ENCODE assay signal across 15 cellular contexts in the genomic region with DNA sequence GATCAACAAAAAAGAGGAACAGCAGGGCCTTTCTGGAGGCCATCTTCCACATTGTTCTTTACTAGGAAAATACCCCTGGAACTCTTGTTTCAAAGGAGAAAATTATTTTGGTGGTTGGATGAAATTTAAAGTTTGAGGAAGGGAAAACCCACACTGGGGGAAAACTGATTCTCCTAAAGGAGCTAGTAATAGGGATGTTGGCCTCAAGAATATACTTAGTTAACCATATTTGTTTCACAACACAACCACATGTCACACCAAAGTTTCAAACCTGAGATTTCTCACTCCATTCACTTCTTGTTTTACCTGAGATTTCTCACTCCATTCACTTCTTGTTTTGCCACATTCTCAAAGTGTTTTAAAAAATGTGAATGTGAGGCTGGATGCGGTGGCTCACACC.
"Had no signal": no experiment of that assay in that cellular context is flagged by ENCODE, and none has a peak within 500 bp of the region (broad histone marks: within the 10 kb centered on the region; RNA-seq: fewer than 3 reads in every experiment).

No MANE protein-coding gene starts in this region.

- H3K4me3 Mint-ChIP-seq: immature natural killer cell; nephron; stimulated activated naive CD8-positive, alpha-beta T cell treated with anti-CD3 and anti-CD28 coated beads, Interleukin-15, Interleukin-2, amounts not matched to agents 100 ng/mL and 50 ng/mL, for 24 hours had no signal

- H3K27ac ChIP-seq: esophagus muscularis mucosa, lower lobe of right lung, sigmoid colon, testis, VCaP had no signal

- H3K9me3 ChIP-seq: esophagus muscularis mucosa, lower lobe of right lung, mucosa of descending colon, sigmoid colon, testis had no signal

- H3K27me3 ChIP-seq: esophagus muscularis mucosa, sigmoid colon, testis had no signal

- DNase-seq: activated CD4-positive, alpha-beta T cell treated with anti-CD3 and anti-CD28 coated beads for 4 hours; activated effector memory CD4-positive, alpha-beta T cell treated with anti-CD3 and anti-CD28 coated beads, Interleukin-2, amount 50 U/mL, for 16 hours; aorta; glutamatergic neuron; immature natural killer cell; lower lobe of right lung; mucosa of descending colon; sigmoid colon; stimulated activated CD4-positive, alpha-beta T cell treated with anti-CD3 and anti-CD28 coated beads, Interleukin-2, amount 100 ng/mL, for 24 hours; T-helper 1 cell; testis had no signal

- H3K4me3 ChIP-seq: esophagus muscularis mucosa, lower lobe of right lung, mucosa of descending colon, sigmoid colon, testis had no signal

- H3K27me3 Mint-ChIP-seq: stimulated activated naive CD8-positive, alpha-beta T cell treated with anti-CD3 and anti-CD28 coated beads, Interleukin-15, Interleukin-2, amounts not matched to agents 100 ng/mL and 50 ng/mL, for 24 hours had no signal

- H3K36me3 ChIP-seq: esophagus muscularis mucosa, lower lobe of right lung, sigmoid colon had no signal

- H3K9me3 Mint-ChIP-seq: immature natural killer cell; nephron; stimulated activated naive CD8-positive, alpha-beta T cell treated with anti-CD3 and anti-CD28 coated beads, Interleukin-15, Interleukin-2, amounts not matched to agents 100 ng/mL and 50 ng/mL, for 24 hours had no signal

- ATAC-seq: lower lobe of right lung, mucosa of descending colon had no signal

- H3K27ac Mint-ChIP-seq: stimulated activated naive CD8-positive, alpha-beta T cell treated with anti-CD3 and anti-CD28 coated beads, Interleukin-15, Interleukin-2, amounts not matched to agents 100 ng/mL and 50 ng/mL, for 24 hours had no signal
